ENCODE assay signal across 11 cellular contexts in the genomic region with DNA sequence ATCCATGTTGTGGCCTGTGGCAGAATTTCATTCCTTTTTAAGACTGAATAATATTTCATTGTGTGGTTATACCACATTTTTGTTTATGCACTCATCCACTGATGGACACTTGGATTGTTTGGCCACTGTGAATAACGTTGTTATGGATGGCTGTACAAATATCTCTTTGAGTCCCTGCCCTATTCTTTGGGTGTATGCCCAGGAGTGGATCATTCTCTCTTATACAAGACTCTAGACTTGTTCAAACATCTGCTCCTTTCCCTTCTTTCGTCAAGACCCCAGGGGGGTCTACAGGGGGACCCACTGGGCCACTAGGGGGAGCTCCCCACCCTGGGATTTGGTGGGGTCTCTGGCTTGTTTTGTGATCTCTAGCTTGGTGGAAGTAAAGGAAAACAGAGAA.
A peak's percentile ranks its signal among the peaks of the same experiment; 100 is the strongest.
DNase-seq lines count a peak whose midpoint lies in the region; ATAC-seq, FAIRE-seq and TF ChIP-seq lines count a peak whose summit lies in the region.
"Had no signal": no experiment of that assay in that cellular context is flagged by ENCODE, and none has a peak within 500 bp of the region (broad histone marks: within the 10 kb centered on the region; RNA-seq: fewer than 3 reads in every experiment).

No MANE protein-coding gene starts in this region.

- TF ChIP-seq CTCF in heart left ventricle (IDR thresholded peaks at IDR 0.05) (peak in 8 of 12 donors; percentile 8 to 43 (median 35)), right atrium auricular region (IDR thresholded peaks at IDR 0.05) (peak in 1 of 2 donors; percentile 43), OCI-LY1 (IDR thresholded peaks at IDR 0.05; ENCODE audit: low read length) (peak; percentile 100)

- peaks cover 0 to 14% (median 0%) of the 10 kb centered on the region in 9 donors for H3K27me3 ChIP-seq in heart left ventricle
- no peaks in the 10 kb centered on the region for H3K27me3 ChIP-seq in right atrium auricular region
- H3K27me3 ChIP-seq in OCI-LY1 (ENCODE audit: insufficient read depth, low read length) = no peaks in the 10 kb centered on the region

- no peak overlapping the region for H3K4me2 ChIP-seq in OCI-LY1 (ENCODE audit: low read length)

- H3K9me2 ChIP-seq in OCI-LY1 (ENCODE audit: low read depth, low read length) = no peaks in the 10 kb centered on the region

- H3F3A ChIP-seq in OCI-LY1 (ENCODE audit: insufficient read depth, low read length) = no peaks in the 10 kb centered on the region

- H3K36me3 ChIP-seq in heart left ventricle = no peaks in the 10 kb centered on the region
- no peaks in the 10 kb centered on the region for H3K36me3 ChIP-seq in right atrium auricular region
- no peaks in the 10 kb centered on the region for H3K36me3 ChIP-seq in OCI-LY1 (ENCODE audit: insufficient read depth, low read length)

- intact Hi-C loops in heart left ventricle (cut with DNase I) = no loop called here

- no peak overlapping the region for H2AFZ ChIP-seq in OCI-LY1 (ENCODE audit: low read length)

- WGBS in heart left ventricle, 4 donors = 28 to 35% (median 31%) methylated on average over 2 of the region's 2 CpGs

- DNase-seq in heart left ventricle = no peak
- DNase-seq in right atrium auricular region (ENCODE audit: low spot score) = no peak
- peak; percentile 82 for DNase-seq in fibroblast of gingiva (ENCODE audit: low read depth)
- no peak for DNase-seq in urothelium cell line (ENCODE audit: low spot score)
- no peak for DNase-seq in GM12891 (ENCODE audit: insufficient read length, low spot score)
- DNase-seq: Calu3 had no signal

- H3K4me1 ChIP-seq in heart left ventricle = peaks cover 0 to 7% (median 0%) of the 10 kb centered on the region in 12 donors
- peaks cover 0 to 10% of the 10 kb centered on the region in 2 donors for H3K4me1 ChIP-seq in right atrium auricular region
- no peaks in the 10 kb centered on the region for H3K4me1 ChIP-seq in OCI-LY1 (ENCODE audit: insufficient read depth, low read length, severe bottlenecking)

- H4K20me1 ChIP-seq in OCI-LY1 (ENCODE audit: insufficient read depth, low read length) = no peaks in the 10 kb centered on the region

- TF ChIP-seq POLR2A in heart left ventricle (IDR thresholded peaks at IDR 0.05) (no peak), GM12891 (IDR thresholded peaks at IDR 0.05; ENCODE audit: low read depth, low read length) (no peak)

- no peak overlapping the region for H3K9ac ChIP-seq in OCI-LY1 (ENCODE audit: low read length)

- H3K27ac ChIP-seq in heart left ventricle (no peak overlapping the region), right atrium auricular region (no peak overlapping the region), OCI-LY1 (ENCODE audit: low read depth, low read length, poor library complexity, severe bottlenecking) (no peak overlapping the region)

- H3K79me2 ChIP-seq in OCI-LY1 (ENCODE audit: insufficient read depth, low read length) = no peaks in the 10 kb centered on the region

- FAIRE-seq in urothelium cell line (lab: Jason Lieb, UNC) (peak; percentile 91), GM12891 (lab: Jason Lieb, UNC) (no peak)
- FAIRE-seq: islet of Langerhans had no signal

- no peak for ATAC-seq in heart left ventricle
- no peak for ATAC-seq in GM18868 (IDR thresholded peaks at IDR 0.05; ENCODE audit: unreplicated experiment)
- ATAC-seq in GM21825 (IDR thresholded peaks at IDR 0.05; ENCODE audit: unreplicated experiment) = no peak
- ATAC-seq: activated T-helper 17 cell treated with anti-CD3 and anti-CD28 coated beads, Interleukin-2, amount 50 U/mL, for 72 hours had no signal

- H3K4me3 ChIP-seq in heart left ventricle (no peak overlapping the region), right atrium auricular region (no peak overlapping the region), OCI-LY1 (ENCODE audit: low read depth, low read length, poor library complexity, severe bottlenecking) (no peak overlapping the region)

- H3K9me3 ChIP-seq in heart left ventricle (peaks cover 0 to 22% (median 4%) of the 10 kb centered on the region in 12 donors), right atrium auricular region (peaks cover 0 to 7% of the 10 kb centered on the region in 2 donors), OCI-LY1 (ENCODE audit: low read length) (peaks cover 7% of the 10 kb centered on the region)

TF ChIP-seq in GM12891, 5 proteins besides CTCF, POLR2A, EP300 and RAD21:
- TF ChIP-seq TAF1 (IDR thresholded peaks at IDR 0.05; ENCODE audit: low read depth, low read length) = no peak
- no peak for TF ChIP-seq POU2F2 (IDR thresholded peaks at IDR 0.05; ENCODE audit: low read depth, low read length)
- TF ChIP-seq POLR2AphosphoS5 (IDR thresholded peaks at IDR 0.05; ENCODE audit: low read depth, low read length) = no peak
- TF ChIP-seq SPI1 (IDR thresholded peaks at IDR 0.05; ENCODE audit: low read depth, low read length) = no peak
- no peak for TF ChIP-seq PAX5 (IDR thresholded peaks at IDR 0.05; ENCODE audit: insufficient read depth, low read length, severe bottlenecking)
